ENCODE assay signal across 16 cellular contexts in the genomic region with DNA sequence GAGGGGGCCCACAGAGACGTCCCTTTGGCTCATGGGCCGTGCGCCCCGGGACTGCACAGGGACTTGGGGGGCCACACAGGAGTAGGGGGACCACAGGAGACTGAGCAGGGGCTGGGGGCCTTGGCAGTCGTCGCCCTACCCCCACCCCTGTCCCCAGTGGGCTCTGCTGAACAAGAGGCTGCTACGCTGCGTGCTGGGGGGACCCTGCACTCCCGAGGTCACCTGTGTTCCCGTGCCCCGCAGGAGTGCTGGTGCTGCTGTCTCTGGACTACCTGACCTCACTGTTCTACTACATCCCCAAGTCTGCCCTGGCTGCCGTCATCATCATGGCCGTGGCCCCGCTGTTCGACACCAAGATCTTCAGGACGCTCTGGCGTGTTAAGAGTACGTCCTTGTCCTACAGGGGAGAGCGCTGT.
"Had no signal": no experiment of that assay in that cellular context is flagged by ENCODE, and none has a peak within 500 bp of the region (broad histone marks: within the 10 kb centered on the region; RNA-seq: fewer than 3 reads in every experiment).

No MANE protein-coding gene starts in this region.

- H3K4me3 ChIP-seq: colonic mucosa, left lung, smooth muscle cell, testis, tibial nerve had no signal

- H3K27ac Mint-ChIP-seq: naive B cell; nephron; stimulated activated effector memory CD8-positive, alpha-beta T cell treated with anti-CD3 and anti-CD28 coated beads, Interleukin-12 subunit alpha, Interleukin-12 subunit beta, amount 100 ng/mL, for 72 hours; stimulated activated naive CD8-positive, alpha-beta T cell treated with anti-CD3 and anti-CD28 coated beads, Interleukin-15, Interleukin-2, amounts not matched to agents 100 ng/mL and 50 ng/mL, for 24 hours had no signal

- H3K9me3 Mint-ChIP-seq: immature natural killer cell; naive B cell; nephron; stimulated activated effector memory CD8-positive, alpha-beta T cell treated with anti-CD3 and anti-CD28 coated beads, Interleukin-12 subunit alpha, Interleukin-12 subunit beta, amount 100 ng/mL, for 72 hours; stimulated activated naive CD8-positive, alpha-beta T cell treated with anti-CD3 and anti-CD28 coated beads, Interleukin-15, Interleukin-2, amounts not matched to agents 100 ng/mL and 50 ng/mL, for 24 hours had no signal

- H3K36me3 Mint-ChIP-seq: naive B cell; stimulated activated effector memory CD8-positive, alpha-beta T cell treated with anti-CD3 and anti-CD28 coated beads, Interleukin-12 subunit alpha, Interleukin-12 subunit beta, amount 100 ng/mL, for 72 hours had no signal

- H3K27me3 Mint-ChIP-seq: naive B cell; stimulated activated naive CD8-positive, alpha-beta T cell treated with anti-CD3 and anti-CD28 coated beads, Interleukin-15, Interleukin-2, amounts not matched to agents 100 ng/mL and 50 ng/mL, for 24 hours had no signal

- DNase-seq: caudate nucleus; colonic mucosa; dermis blood vessel endothelial cell; immature natural killer cell; mesendoderm; naive B cell; stimulated activated CD4-positive, alpha-beta T cell treated with anti-CD3 and anti-CD28 coated beads, Interleukin-4, amount 100 ng/mL, for 1 hour; stimulated activated CD8-positive, alpha-beta memory T cell treated with anti-CD3 and anti-CD28 coated beads, Interleukin-4, amount 100 ng/mL, for 48 hours; testis had no signal

- H3K4me1 ChIP-seq: colonic mucosa, left lung, testis, tibial nerve had no signal

- H3K4me2 ChIP-seq: smooth muscle cell had no signal

- H3K9me3 ChIP-seq: colonic mucosa, left lung, neutrophil, testis, tibial nerve had no signal

- H3K4me1 Mint-ChIP-seq: immature natural killer cell; naive B cell; nephron; stimulated activated effector memory CD8-positive, alpha-beta T cell treated with anti-CD3 and anti-CD28 coated beads, Interleukin-12 subunit alpha, Interleukin-12 subunit beta, amount 100 ng/mL, for 72 hours had no signal

- H3K36me3 ChIP-seq: colonic mucosa, neutrophil had no signal

- H3K27ac ChIP-seq: colonic mucosa, left lung, neutrophil, testis had no signal

- H3K4me3 Mint-ChIP-seq: immature natural killer cell; naive B cell; nephron; stimulated activated effector memory CD8-positive, alpha-beta T cell treated with anti-CD3 and anti-CD28 coated beads, Interleukin-12 subunit alpha, Interleukin-12 subunit beta, amount 100 ng/mL, for 72 hours; stimulated activated naive CD8-positive, alpha-beta T cell treated with anti-CD3 and anti-CD28 coated beads, Interleukin-15, Interleukin-2, amounts not matched to agents 100 ng/mL and 50 ng/mL, for 24 hours had no signal

- ATAC-seq: left lung; stimulated activated effector memory CD8-positive, alpha-beta T cell treated with anti-CD3 and anti-CD28 coated beads, Interleukin-12 subunit alpha, Interleukin-12 subunit beta, amount 100 ng/mL, for 72 hours had no signal

- H3K27me3 ChIP-seq: colonic mucosa, left lung, testis, tibial nerve had no signal
